17 cellular contexts compared by ENCODE assay signal in the genomic region with DNA sequence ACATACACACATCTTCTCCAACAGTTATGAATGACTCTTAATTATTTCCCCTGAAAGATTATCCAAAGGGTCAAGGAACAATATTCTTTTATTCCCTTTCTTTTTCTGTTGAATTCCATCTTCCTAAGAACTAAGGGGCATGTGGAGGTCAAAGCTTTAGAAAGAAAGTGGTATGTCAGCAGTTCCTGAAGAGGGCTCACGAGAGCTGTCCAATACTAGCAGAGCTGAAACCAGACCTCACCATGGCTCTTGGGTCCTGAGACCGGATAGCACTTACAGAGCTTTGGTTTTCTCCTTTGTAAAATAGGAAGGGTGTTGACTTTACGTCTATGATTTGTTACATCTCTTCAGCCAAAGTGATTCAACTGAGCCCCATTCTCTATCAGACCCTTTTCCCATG.
A peak's percentile ranks its signal among the peaks of the same experiment; 100 is the strongest.
DNase-seq lines count a peak whose midpoint lies in the region; ATAC-seq and TF ChIP-seq lines count a peak whose summit lies in the region.
"Had no signal": no experiment of that assay in that cellular context is flagged by ENCODE, and none has a peak within 500 bp of the region (broad histone marks: within the 10 kb centered on the region; RNA-seq: fewer than 3 reads in every experiment).

No MANE protein-coding gene starts in this region.

- no peak overlapping the region for H3K27ac ChIP-seq in cardiac muscle cell
- H3K27ac ChIP-seq: coronary artery, neutrophil had no signal

- no peak overlapping the region for H3K4me3 ChIP-seq in cardiac muscle cell
- H3K4me3 ChIP-seq: coronary artery had no signal

- no peaks in the 10 kb centered on the region for H3K9me3 ChIP-seq in cardiac muscle cell (ENCODE audit: low read depth)
- H3K9me3 ChIP-seq: neutrophil had no signal

- H3K4me1 ChIP-seq in cardiac muscle cell (ENCODE audit: low read depth): peaks cover 9% of the 10 kb centered on the region

- intact Hi-C loops in Right ventricle myocardium superior (cut with DNase I): no loop called here

- no peaks in the 10 kb centered on the region for H3K27me3 ChIP-seq in cardiac muscle cell
- H3K27me3 ChIP-seq: neutrophil had no signal

- peak; percentile 18 for TF ChIP-seq CTCF in cardiac muscle cell (IDR thresholded peaks at IDR 0.05; ENCODE audit: low read depth, low read length)

- DNase-seq in cardiac muscle cell (ENCODE audit: low read depth in 1 of 2, low spot score in 1 of 2): peak; percentile 36 to 82
- no peak for DNase-seq in Right ventricle myocardium superior
- DNase-seq in SW480 (ENCODE audit: low spot score): peak; percentile 9
- peak; percentile 49 for DNase-seq in iPS-NIHi7 (ENCODE audit: extremely low spot score)
- DNase-seq in DMS79 treated with DMSO at 0.1 percent for 48 hours (lab: John Stamatoyannopoulos, UW): no peak
- DNase-seq in midbrain (lab: John Stamatoyannopoulos, UW): no peak
- DNase-seq in NCI-H345 treated with DMSO at 0.1 percent for 48 hours (lab: John Stamatoyannopoulos, UW; ENCODE audit: unreplicated experiment): no peak
- DNase-seq: activated CD8-positive, alpha-beta T cell treated with anti-CD3 and anti-CD28 coated beads, Interleukin-2, amount 10 ng/mL, durations not matched to agents 7 days and 5 days; aorta; Calu3; Kasumi-1; NCI-H1694 treated with DMSO at 0.1 percent for 48 hours; SIG-M5; stimulated activated CD4-positive, alpha-beta T cell treated with anti-CD3 and anti-CD28 coated beads, Interleukin-4, amount 100 ng/mL, for 4 hours had no signal

- no peaks in the 10 kb centered on the region for H3K36me3 ChIP-seq in cardiac muscle cell
- H3K36me3 ChIP-seq: neutrophil had no signal

- ATAC-seq in Right ventricle myocardium superior (ENCODE audit: poor library complexity) (no peak), HG03139 (IDR thresholded peaks at IDR 0.05; ENCODE audit: unreplicated experiment) (no peak)
- ATAC-seq: activated CD8-positive, alpha-beta T cell treated with anti-CD3 and anti-CD28 coated beads, Interleukin-2, amount 10 ng/mL, durations not matched to agents 7 days and 5 days had no signal

Comparison
In these comparisons a context has a peak if more than half of its experiments do, and no peak if none do; other contexts are left out.
1. DNase-seq: peak in cardiac muscle cell (2 of 2), SW480 (single experiment) and iPS-NIHi7 (single experiment); none in Right ventricle myocardium superior (single experiment), DMS79 treated with DMSO at 0.1 percent for 48 hours (single experiment), midbrain (single experiment) and NCI-H345 treated with DMSO at 0.1 percent for 48 hours (single experiment).